Comparison of ENCODE assay signal across 8 cellular contexts in the genomic region with DNA sequence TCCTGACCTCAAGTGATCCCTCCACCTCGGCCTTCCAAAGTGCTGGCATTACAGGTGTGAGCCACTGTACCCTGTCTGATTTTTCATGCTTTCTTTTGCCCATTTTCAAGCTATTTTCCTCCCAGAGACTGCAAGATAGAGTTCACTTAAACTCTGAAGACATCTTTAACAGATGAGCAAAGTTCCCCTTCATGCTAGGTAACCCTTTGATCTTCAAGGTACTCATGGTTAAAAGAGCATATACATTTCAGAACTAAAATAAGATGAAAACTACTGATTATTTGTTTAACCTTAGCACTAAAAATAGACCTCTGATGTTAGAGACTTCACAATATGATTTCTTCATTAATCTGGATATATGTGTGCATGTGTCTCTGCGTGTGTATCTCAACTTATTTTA.
DNase-seq lines count a peak whose midpoint lies in the region; ATAC-seq, FAIRE-seq and TF ChIP-seq lines count a peak whose summit lies in the region.
"Not testable (repeated sequence)": the region's sequence is repeated elsewhere in the genome, so short reads cannot be mapped to it uniquely, and the experiment has no call there.

No MANE protein-coding gene starts in this region.

- ATAC-seq in GM18870 (IDR thresholded peaks at IDR 0.05; ENCODE audit: unreplicated experiment), result peak; percentile 22
- ATAC-seq in GM19397 (IDR thresholded peaks at IDR 0.05; ENCODE audit: unreplicated experiment), result peak; percentile 8
- ATAC-seq in GM21529 (IDR thresholded peaks at IDR 0.05; ENCODE audit: unreplicated experiment), result peak; percentile 28
- peak; percentile 28 for ATAC-seq in HG02759 (IDR thresholded peaks at IDR 0.05; ENCODE audit: unreplicated experiment)
- ATAC-seq in HG03095 (IDR thresholded peaks at IDR 0.05; ENCODE audit: unreplicated experiment), result peak; percentile 30
- peak; percentile 7 for ATAC-seq in HG03457 (IDR thresholded peaks at IDR 0.05; ENCODE audit: unreplicated experiment)

- not testable (repeated sequence) for TF ChIP-seq CTCF in GM13977 (IDR thresholded peaks at IDR 0.05; ENCODE audit: extremely low read depth, insufficient read depth, missing control alignments)

- in situ Hi-C loops in GM13977 (cut with MboI; ENCODE audit: low pct_unique_long_range_greater_than_20kb, low sequenced_read_pairs, unreplicated experiment), result not testable (repeated sequence)

- FAIRE-seq in colon (lab: Jason Lieb, UNC), result peak; percentile 33

- peak; percentile 3 for DNase-seq in GM13977 (ENCODE audit: low spot score)

Comparison
In these comparisons a context has a peak if more than half of its experiments do, and no peak if none do; other contexts are left out.
1. Peak in every context shown above with its lines: DNase-seq and ATAC-seq.